Comparison of ENCODE assay signal across 8 cellular contexts in the genomic region with DNA sequence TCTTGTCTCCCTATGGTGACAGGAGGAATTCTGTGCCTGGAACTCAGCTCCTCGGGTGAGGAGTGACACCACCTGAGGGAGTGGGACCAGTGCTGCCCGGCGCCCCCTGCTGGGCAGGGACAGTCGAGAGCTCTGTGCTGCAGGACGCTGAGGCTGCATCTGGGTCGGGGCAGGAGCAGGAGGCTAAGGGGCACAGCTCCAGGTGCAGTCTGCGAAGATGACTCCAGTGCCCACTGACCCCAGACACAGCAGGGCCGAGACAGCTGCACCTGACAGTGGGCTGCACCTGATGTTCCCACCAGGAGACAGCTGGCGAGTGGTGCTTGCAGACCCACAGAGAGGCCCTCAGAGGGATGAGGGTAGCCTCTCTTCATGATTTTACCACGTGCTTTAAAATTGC.
DNase-seq lines count a peak whose midpoint lies in the region; ATAC-seq and TF ChIP-seq lines count a peak whose summit lies in the region.

No MANE protein-coding gene starts in this region.

- ATAC-seq in GM19463 (IDR thresholded peaks at IDR 0.05; ENCODE audit: unreplicated experiment) (peak; percentile 48), omental fat pad (ENCODE audit: low FRiP score) (no peak)

- peak; percentile 42 for DNase-seq in ACHN
- DNase-seq in T-helper 2 cell = peak in 3 of 5 experiments; percentile 13 to 25 (median 25)
- DNase-seq in mesenteric fat pad (ENCODE audit: low spot score) = peak; percentile 81
- peak; percentile 63 for DNase-seq in testis
- no peak for DNase-seq in occipital lobe (lab: John Stamatoyannopoulos, UW)
- DNase-seq in omental fat pad (ENCODE audit: low spot score) = no peak

- no peaks in the 10 kb centered on the region for H3K9me3 ChIP-seq in testis

- H3K36me3 ChIP-seq in testis (ENCODE audit: low read depth, missing control alignments) = no peaks in the 10 kb centered on the region

- no peaks in the 10 kb centered on the region for H3K4me1 Mint-ChIP-seq in brain

- H3K27me3 ChIP-seq in testis = no peaks in the 10 kb centered on the region

- no peak overlapping the region for H3K4me3 ChIP-seq in testis

- no peak overlapping the region for H3K4me3 Mint-ChIP-seq in brain

- no peaks in the 10 kb centered on the region for H3K9me3 Mint-ChIP-seq in brain

- intact Hi-C loops in testis (cut with DNase I; ENCODE audit: low total_unique reads) = no loop called here

- 60 to 61% methylated on average over 5 to 10 of the region's 10 CpGs for WGBS in testis, 2 donors

- in situ Hi-C loops in ACHN (cut with HindIII; ENCODE audit: low pct_ligation_motif_present, low pct_unique_long_range_greater_than_20kb, low sequenced_read_pairs) = no loop called here

- peak overlapping the region in 1 of 5 experiments; percentile 53 for H3K27ac Mint-ChIP-seq in brain

- no peak for TF ChIP-seq POLR2A in testis (IDR thresholded peaks at IDR 0.05)

- no peak overlapping the region for H3K27ac ChIP-seq in testis

- no peaks in the 10 kb centered on the region for H3K4me1 ChIP-seq in testis

- no peaks in the 10 kb centered on the region for H3K36me3 Mint-ChIP-seq in brain

- TF ChIP-seq CTCF in brain (conservative IDR thresholded peaks at IDR 0.05) = peak; percentile 55 to 65
- TF ChIP-seq CTCF in testis (IDR thresholded peaks at IDR 0.05) = peak in 2 of 3 experiments; percentile 35 to 49
- TF ChIP-seq CTCF in omental fat pad (IDR thresholded peaks at IDR 0.05) = no peak

- H3K27me3 Mint-ChIP-seq in brain = peaks cover 8% of the 10 kb centered on the region

Comparison
In these comparisons a context has a peak if more than half of its experiments do, and no peak if none do; other contexts are left out.
1. DNase-seq: peak in ACHN (single experiment), T-helper 2 cell (3 of 5), mesenteric fat pad (single experiment) and testis (single experiment); none in occipital lobe (single experiment) and omental fat pad (single experiment).
2. CTCF ChIP-seq: peak in brain (2 of 2) and testis (2 of 3); none in omental fat pad (0 of 3).